Comparison of ENCODE assay signal across 3 cellular contexts in the genomic region with DNA sequence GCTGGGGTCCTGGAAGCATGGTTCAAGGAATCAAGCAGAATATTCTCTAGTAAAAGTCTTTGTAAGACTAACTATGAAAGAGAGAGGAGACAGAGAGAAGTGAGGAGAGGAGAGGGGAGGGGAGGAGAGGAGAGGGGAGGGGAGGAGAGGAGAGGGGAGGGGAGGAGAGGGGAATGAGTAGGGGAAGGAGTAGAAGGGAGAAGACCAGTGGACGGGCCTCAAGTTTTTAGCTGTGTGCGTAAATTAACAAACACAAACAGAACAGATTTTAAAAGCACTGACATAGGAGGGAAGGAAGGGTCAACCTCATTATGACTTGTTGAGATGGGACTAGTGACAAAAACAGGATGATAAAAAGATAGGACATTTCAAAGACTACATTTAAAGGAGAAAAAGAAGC.
TF ChIP-seq lines count a peak whose summit lies in the region.

No MANE protein-coding gene starts in this region.

TF ChIP-seq in GM23338, 12 proteins besides CTCF, POLR2A, EP300 and RAD21:
- TF ChIP-seq, protein P1, sequence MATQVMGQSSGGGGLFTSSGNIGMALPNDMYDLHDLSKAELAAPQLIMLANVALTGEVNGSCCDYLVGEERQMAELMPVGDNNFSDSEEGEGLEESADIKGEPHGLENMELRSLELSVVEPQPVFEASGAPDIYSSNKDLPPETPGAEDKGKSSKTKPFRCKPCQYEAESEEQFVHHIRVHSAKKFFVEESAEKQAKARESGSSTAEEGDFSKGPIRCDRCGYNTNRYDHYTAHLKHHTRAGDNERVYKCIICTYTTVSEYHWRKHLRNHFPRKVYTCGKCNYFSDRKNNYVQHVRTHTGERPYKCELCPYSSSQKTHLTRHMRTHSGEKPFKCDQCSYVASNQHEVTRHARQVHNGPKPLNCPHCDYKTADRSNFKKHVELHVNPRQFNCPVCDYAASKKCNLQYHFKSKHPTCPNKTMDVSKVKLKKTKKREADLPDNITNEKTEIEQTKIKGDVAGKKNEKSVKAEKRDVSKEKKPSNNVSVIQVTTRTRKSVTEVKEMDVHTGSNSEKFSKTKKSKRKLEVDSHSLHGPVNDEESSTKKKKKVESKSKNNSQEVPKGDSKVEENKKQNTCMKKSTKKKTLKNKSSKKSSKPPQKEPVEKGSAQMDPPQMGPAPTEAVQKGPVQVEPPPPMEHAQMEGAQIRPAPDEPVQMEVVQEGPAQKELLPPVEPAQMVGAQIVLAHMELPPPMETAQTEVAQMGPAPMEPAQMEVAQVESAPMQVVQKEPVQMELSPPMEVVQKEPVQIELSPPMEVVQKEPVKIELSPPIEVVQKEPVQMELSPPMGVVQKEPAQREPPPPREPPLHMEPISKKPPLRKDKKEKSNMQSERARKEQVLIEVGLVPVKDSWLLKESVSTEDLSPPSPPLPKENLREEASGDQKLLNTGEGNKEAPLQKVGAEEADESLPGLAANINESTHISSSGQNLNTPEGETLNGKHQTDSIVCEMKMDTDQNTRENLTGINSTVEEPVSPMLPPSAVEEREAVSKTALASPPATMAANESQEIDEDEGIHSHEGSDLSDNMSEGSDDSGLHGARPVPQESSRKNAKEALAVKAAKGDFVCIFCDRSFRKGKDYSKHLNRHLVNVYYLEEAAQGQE (IDR thresholded peaks at IDR 0.05; ENCODE audit: unreplicated experiment), result no peak
- TF ChIP-seq JUNB (IDR thresholded peaks at IDR 0.05; ENCODE audit: unreplicated experiment) (no peak), STAT1 (IDR thresholded peaks at IDR 0.05; ENCODE audit: unreplicated experiment) (no peak), ZNF114 (CRISPR knock-in tag; IDR thresholded peaks at IDR 0.05) (no peak), ZNF331 (CRISPR knock-in tag; IDR thresholded peaks at IDR 0.05; ENCODE audit: low read depth) (no peak), CREB1 (CRISPR knock-in tag; IDR thresholded peaks at IDR 0.05; ENCODE audit: low read depth) (no peak), NANOG (IDR thresholded peaks at IDR 0.05; ENCODE audit: borderline replicate concordance) (no peak), ETS1 (IDR thresholded peaks at IDR 0.05) (no peak), EZH2 (IDR thresholded peaks at IDR 0.05; ENCODE audit: low read depth, unreplicated experiment) (no peak)

TF ChIP-seq in WTC11, 78 proteins besides CTCF, POLR2A, EP300 and RAD21 (continued from another document):
- TF ChIP-seq JAZF1 (CRISPR knock-in tag; IDR thresholded peaks at IDR 0.05) (no peak), SMAD3 (CRISPR knock-in tag; IDR thresholded peaks at IDR 0.05; ENCODE audit: borderline replicate concordance) (no peak), HMGA2 (CRISPR knock-in tag; IDR thresholded peaks at IDR 0.05) (no peak), TEAD1 (CRISPR knock-in tag; IDR thresholded peaks at IDR 0.05) (no peak), ZNF263 (CRISPR knock-in tag; IDR thresholded peaks at IDR 0.05; ENCODE audit: low read depth) (no peak), FOXP1 (CRISPR knock-in tag; IDR thresholded peaks at IDR 0.05; ENCODE audit: borderline replicate concordance) (no peak)
- TF ChIP-seq, protein P2, sequence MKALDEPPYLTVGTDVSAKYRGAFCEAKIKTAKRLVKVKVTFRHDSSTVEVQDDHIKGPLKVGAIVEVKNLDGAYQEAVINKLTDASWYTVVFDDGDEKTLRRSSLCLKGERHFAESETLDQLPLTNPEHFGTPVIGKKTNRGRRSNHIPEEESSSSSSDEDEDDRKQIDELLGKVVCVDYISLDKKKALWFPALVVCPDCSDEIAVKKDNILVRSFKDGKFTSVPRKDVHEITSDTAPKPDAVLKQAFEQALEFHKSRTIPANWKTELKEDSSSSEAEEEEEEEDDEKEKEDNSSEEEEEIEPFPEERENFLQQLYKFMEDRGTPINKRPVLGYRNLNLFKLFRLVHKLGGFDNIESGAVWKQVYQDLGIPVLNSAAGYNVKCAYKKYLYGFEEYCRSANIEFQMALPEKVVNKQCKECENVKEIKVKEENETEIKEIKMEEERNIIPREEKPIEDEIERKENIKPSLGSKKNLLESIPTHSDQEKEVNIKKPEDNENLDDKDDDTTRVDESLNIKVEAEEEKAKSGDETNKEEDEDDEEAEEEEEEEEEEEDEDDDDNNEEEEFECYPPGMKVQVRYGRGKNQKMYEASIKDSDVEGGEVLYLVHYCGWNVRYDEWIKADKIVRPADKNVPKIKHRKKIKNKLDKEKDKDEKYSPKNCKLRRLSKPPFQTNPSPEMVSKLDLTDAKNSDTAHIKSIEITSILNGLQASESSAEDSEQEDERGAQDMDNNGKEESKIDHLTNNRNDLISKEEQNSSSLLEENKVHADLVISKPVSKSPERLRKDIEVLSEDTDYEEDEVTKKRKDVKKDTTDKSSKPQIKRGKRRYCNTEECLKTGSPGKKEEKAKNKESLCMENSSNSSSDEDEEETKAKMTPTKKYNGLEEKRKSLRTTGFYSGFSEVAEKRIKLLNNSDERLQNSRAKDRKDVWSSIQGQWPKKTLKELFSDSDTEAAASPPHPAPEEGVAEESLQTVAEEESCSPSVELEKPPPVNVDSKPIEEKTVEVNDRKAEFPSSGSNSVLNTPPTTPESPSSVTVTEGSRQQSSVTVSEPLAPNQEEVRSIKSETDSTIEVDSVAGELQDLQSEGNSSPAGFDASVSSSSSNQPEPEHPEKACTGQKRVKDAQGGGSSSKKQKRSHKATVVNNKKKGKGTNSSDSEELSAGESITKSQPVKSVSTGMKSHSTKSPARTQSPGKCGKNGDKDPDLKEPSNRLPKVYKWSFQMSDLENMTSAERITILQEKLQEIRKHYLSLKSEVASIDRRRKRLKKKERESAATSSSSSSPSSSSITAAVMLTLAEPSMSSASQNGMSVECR (CRISPR knock-in tag; IDR thresholded peaks at IDR 0.05; ENCODE audit: borderline replicate concordance), result no peak

TF ChIP-seq in H1, 55 proteins besides CTCF, POLR2A, EP300 and RAD21 (continued from another document):
- TF ChIP-seq CHD1 (IDR thresholded peaks at IDR 0.05; ENCODE audit: low read depth, low read length) (no peak), EGR1 (IDR thresholded peaks at IDR 0.05; ENCODE audit: borderline replicate concordance, low read depth, low read length) (no peak), CBX8 (IDR thresholded peaks at IDR 0.05; ENCODE audit: borderline replicate concordance, low read depth, low read length) (no peak), GTF2F1 (IDR thresholded peaks at IDR 0.05; ENCODE audit: borderline replicate concordance, low read depth, low read length) (no peak), ASH2L (IDR thresholded peaks at IDR 0.05; ENCODE audit: low read length) (no peak), TAF1 (IDR thresholded peaks at IDR 0.05; ENCODE audit: low read depth, low read length) (no peak)
